ENCODE assay signal across 9 cellular contexts in the genomic region with DNA sequence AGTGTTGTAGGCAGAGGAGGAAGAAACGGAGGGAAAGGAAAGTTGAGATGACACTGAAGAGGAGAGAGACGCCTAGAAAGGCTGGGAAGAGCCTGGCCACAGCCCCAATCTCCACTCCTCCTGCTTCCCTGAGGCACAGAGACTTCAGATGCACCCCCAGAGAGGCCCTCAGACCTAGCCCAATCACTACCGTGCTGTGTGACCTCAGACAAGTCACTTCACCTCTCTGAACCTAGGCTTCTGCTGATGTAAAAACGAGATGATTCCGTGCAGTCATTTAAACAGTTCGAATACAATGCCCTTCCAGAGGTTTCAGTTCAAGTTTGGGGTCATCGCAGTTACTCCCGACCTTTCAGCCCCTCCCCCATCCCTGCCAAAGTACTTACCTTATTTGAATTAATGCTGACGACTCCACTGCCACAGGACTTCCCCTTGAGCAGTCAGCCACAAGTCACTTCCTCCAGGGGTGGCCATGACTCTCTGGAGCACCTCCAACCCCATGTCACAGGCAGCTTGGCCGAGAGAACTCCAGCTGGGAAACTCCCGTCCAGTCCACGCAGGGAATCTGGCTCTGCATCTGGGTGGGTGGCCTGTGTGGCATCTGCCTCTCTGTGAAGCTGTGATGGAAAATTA.
A peak's percentile ranks its signal among the peaks of the same experiment; 100 is the strongest.
DNase-seq lines count a peak whose midpoint lies in the region; ATAC-seq and TF ChIP-seq lines count a peak whose summit lies in the region.
"Had no signal": no experiment of that assay in that cellular context is flagged by ENCODE, and none has a peak within 500 bp of the region (broad histone marks: within the 10 kb centered on the region; RNA-seq: fewer than 3 reads in every experiment).

No MANE protein-coding gene starts in this region.

- no peak for TF ChIP-seq POLR2A in Peyer's patch (IDR thresholded peaks at IDR 0.05)
- TF ChIP-seq POLR2A in tibial nerve (IDR thresholded peaks at IDR 0.05), result no peak

- peak; percentile 75 for DNase-seq in activated CD8-positive, alpha-beta memory T cell treated with anti-CD3 and anti-CD28 coated beads, Interleukin-2, amount 10 ng/mL, durations not matched to agents 7 days and 5 days
- DNase-seq in activated CD8-positive, alpha-beta memory T cell treated with anti-CD3 and anti-CD28 coated beads, Interleukin-2, amount 50 U/mL, for 48 hours, result no peak
- peak in 2 of 3 donors; percentile 57 to 69 for DNase-seq in Peyer's patch
- peak; percentile 42 for DNase-seq in ecto neural progenitor cell (ENCODE audit: low spot score)
- DNase-seq in stimulated activated naive CD8-positive, alpha-beta T cell treated with anti-CD3 and anti-CD28 coated beads, Interleukin-15, Interleukin-2, amounts not matched to agents 100 U/mL and 50 U/mL, for 24 hours, result peak; percentile 81
- no peak for DNase-seq in tibial nerve (ENCODE audit: low spot score in 2 of 2)
- DNase-seq in NCI-H2081 treated with DMSO at 0.1 percent for 48 hours (lab: John Stamatoyannopoulos, UW), result no peak
- DNase-seq in DMS114 treated with DMSO at 0.1 percent for 48 hours (lab: John Stamatoyannopoulos, UW; ENCODE audit: unreplicated experiment), result no peak

- no peaks in the 10 kb centered on the region for H3K36me3 ChIP-seq in Peyer's patch
- H3K36me3 ChIP-seq in tibial nerve, result no peaks in the 10 kb centered on the region

- no peaks in the 10 kb centered on the region for H3K9me3 Mint-ChIP-seq in activated CD8-positive, alpha-beta memory T cell treated with anti-CD3 and anti-CD28 coated beads, Interleukin-2, amount 10 ng/mL, durations not matched to agents 7 days and 5 days (ENCODE audit: low read depth)

- H3K27me3 ChIP-seq in Peyer's patch (no peaks in the 10 kb centered on the region), tibial nerve (no peaks in the 10 kb centered on the region)

- no peaks in the 10 kb centered on the region for H3K36me3 Mint-ChIP-seq in activated CD8-positive, alpha-beta memory T cell treated with anti-CD3 and anti-CD28 coated beads, Interleukin-2, amount 10 ng/mL, durations not matched to agents 7 days and 5 days

- H3K27ac Mint-ChIP-seq in activated CD8-positive, alpha-beta memory T cell treated with anti-CD3 and anti-CD28 coated beads, Interleukin-2, amount 10 ng/mL, durations not matched to agents 7 days and 5 days, result peak overlapping the region; percentile 53

- H3K27ac ChIP-seq in Peyer's patch, result no peak overlapping the region
- no peak overlapping the region for H3K27ac ChIP-seq in tibial nerve
- H3K27ac ChIP-seq: dorsolateral prefrontal cortex had no signal

- CTCF ChIA-PET in activated CD8-positive, alpha-beta memory T cell treated with anti-CD3 and anti-CD28 coated beads, Interleukin-2, amount 10 ng/mL, durations not matched to agents 7 days and 5 days (lab: Charles Lee), result no interaction called here

- ATAC-seq in activated CD8-positive, alpha-beta memory T cell treated with anti-CD3 and anti-CD28 coated beads, Interleukin-2, amount 10 ng/mL, durations not matched to agents 7 days and 5 days, result peak; percentile 72
- ATAC-seq in stimulated activated naive CD8-positive, alpha-beta T cell treated with anti-CD3 and anti-CD28 coated beads, Interleukin-15, Interleukin-2, amounts not matched to agents 100 U/mL and 50 U/mL, for 24 hours, result peak; percentile 63

- no peak overlapping the region for H3K4me3 Mint-ChIP-seq in activated CD8-positive, alpha-beta memory T cell treated with anti-CD3 and anti-CD28 coated beads, Interleukin-2, amount 10 ng/mL, durations not matched to agents 7 days and 5 days

- no peak for TF ChIP-seq EP300 in tibial nerve (IDR thresholded peaks at IDR 0.05)

- H3K9me3 ChIP-seq in Peyer's patch (no peaks in the 10 kb centered on the region), tibial nerve (no peaks in the 10 kb centered on the region)

- H3K4me1 Mint-ChIP-seq in activated CD8-positive, alpha-beta memory T cell treated with anti-CD3 and anti-CD28 coated beads, Interleukin-2, amount 10 ng/mL, durations not matched to agents 7 days and 5 days, result peaks cover 32% of the 10 kb centered on the region

- WGBS in tibial nerve, 2 donors, result 53 to 58% methylated on average over 11 to 12 of the region's 12 CpGs

- peaks cover 0 to 32% (median 24%) of the 10 kb centered on the region in 4 donors for H3K4me1 ChIP-seq in Peyer's patch
- H3K4me1 ChIP-seq in tibial nerve, result peaks cover 0 to 24% (median 10%) of the 10 kb centered on the region in 4 donors

- peaks cover 23% of the 10 kb centered on the region for H3K27me3 Mint-ChIP-seq in activated CD8-positive, alpha-beta memory T cell treated with anti-CD3 and anti-CD28 coated beads, Interleukin-2, amount 10 ng/mL, durations not matched to agents 7 days and 5 days

- TF ChIP-seq CTCF in Peyer's patch (IDR thresholded peaks at IDR 0.05) (no peak), tibial nerve (IDR thresholded peaks at IDR 0.05) (no peak)

- H3K4me3 ChIP-seq in Peyer's patch (no peak overlapping the region), tibial nerve (no peak overlapping the region)

Comparison
In these comparisons a context has a peak if more than half of its experiments do, and no peak if none do; other contexts are left out.
1. DNase-seq: peak in activated CD8-positive, alpha-beta memory T cell treated with anti-CD3 and anti-CD28 coated beads, Interleukin-2, amount 10 ng/mL, durations not matched to agents 7 days and 5 days (single experiment), Peyer's patch (2 of 3), ecto neural progenitor cell (single experiment) and stimulated activated naive CD8-positive, alpha-beta T cell treated with anti-CD3 and anti-CD28 coated beads, Interleukin-15, Interleukin-2, amounts not matched to agents 100 U/mL and 50 U/mL, for 24 hours (single experiment); none in activated CD8-positive, alpha-beta memory T cell treated with anti-CD3 and anti-CD28 coated beads, Interleukin-2, amount 50 U/mL, for 48 hours (single experiment), tibial nerve (0 of 2), NCI-H2081 treated with DMSO at 0.1 percent for 48 hours (single experiment) and DMS114 treated with DMSO at 0.1 percent for 48 hours (single experiment).